In the genomic region with DNA sequence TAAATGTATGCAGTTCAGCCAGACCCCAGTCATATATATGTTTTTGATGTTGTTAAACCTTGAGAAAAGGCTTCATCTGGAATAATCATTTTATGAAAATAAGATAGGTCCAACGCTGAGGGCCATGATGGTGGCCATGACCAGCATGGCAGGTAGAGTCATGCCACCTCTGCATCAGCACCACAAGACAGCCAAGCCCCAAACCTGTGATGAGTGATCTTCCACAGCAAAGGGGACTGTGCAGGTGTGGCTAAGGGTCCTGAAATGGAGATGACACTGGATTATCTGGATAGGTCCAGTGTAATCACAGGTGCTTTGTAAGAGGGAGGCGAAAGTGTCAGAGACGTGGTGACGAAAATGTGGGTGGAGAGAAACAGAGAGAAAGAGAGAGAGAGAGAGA, we compare ENCODE assay signal across 22 cellular contexts.
"Had no signal": no experiment of that assay in that cellular context is flagged by ENCODE, and none has a peak within 500 bp of the region (broad histone marks: within the 10 kb centered on the region; RNA-seq: fewer than 3 reads in every experiment).

No MANE protein-coding gene starts in this region.

- H3K36me3 Mint-ChIP-seq: mesothelial cell of epicardium, naive B cell had no signal

- H3K27me3 ChIP-seq: colonic mucosa, gastrocnemius medialis had no signal

- ATAC-seq: effector memory CD8-positive, alpha-beta T cell; gastrocnemius medialis; heart left ventricle; left cardiac atrium; left ventricle myocardium superior; lower lobe of right lung; mucosa of descending colon had no signal

- H3K4me3 ChIP-seq: colonic mucosa, esophagus muscularis mucosa, gastrocnemius medialis, heart left ventricle, lower lobe of right lung, mucosa of descending colon had no signal

- H3K4me3 Mint-ChIP-seq: dendritic cell treated with granulocyte-macrophage colony-stimulating factor and Interleukin-4, amounts not matched to agents 40 ng/mL and 50 ng/mL, for 4 days; effector memory CD8-positive, alpha-beta T cell; mesothelial cell of epicardium had no signal

- FAIRE-seq: endothelial cell of umbilical vein, islet of Langerhans, keratinocyte had no signal

- H3K4me1 ChIP-seq: colonic mucosa, esophagus muscularis mucosa, gastrocnemius medialis, heart left ventricle, lower lobe of right lung had no signal

- H3K9me3 ChIP-seq: colonic mucosa, esophagus muscularis mucosa, gastrocnemius medialis, heart left ventricle, lower lobe of right lung, mucosa of descending colon had no signal

- H3K9me3 Mint-ChIP-seq: dendritic cell treated with granulocyte-macrophage colony-stimulating factor and Interleukin-4, amounts not matched to agents 40 ng/mL and 50 ng/mL, for 4 days; effector memory CD8-positive, alpha-beta T cell; mesothelial cell of epicardium; naive B cell had no signal

- H3K27ac Mint-ChIP-seq: dendritic cell treated with granulocyte-macrophage colony-stimulating factor and Interleukin-4, amounts not matched to agents 40 ng/mL and 50 ng/mL, for 4 days; effector memory CD8-positive, alpha-beta T cell; mesothelial cell of epicardium; naive B cell had no signal

- H3K36me3 ChIP-seq: colonic mucosa, esophagus muscularis mucosa, gastrocnemius medialis, heart left ventricle, lower lobe of right lung had no signal

- H3K27ac ChIP-seq: colonic mucosa, esophagus muscularis mucosa, gastrocnemius medialis, heart left ventricle, lower lobe of right lung had no signal

- DNase-seq: cerebellar nuclear complex; colonic mucosa; cortex of kidney; effector CD8-positive, alpha-beta T cell; effector memory CD8-positive, alpha-beta T cell; foreskin fibroblast; foreskin melanocyte; gastrocnemius medialis; heart left ventricle; hippocampal formation; left cardiac atrium; left ventricle myocardium superior; lower lobe of right lung; mesenchymal stem cell; mucosa of descending colon; naive B cell had no signal

- H3K4me1 Mint-ChIP-seq: mesothelial cell of epicardium, naive B cell had no signal
